In genomic region chr12:59142175-59142574, GRCh38 we compare ENCODE assay signal across 24 cellular contexts.
"Had no signal": no experiment of that assay in that cellular context is flagged by ENCODE, and none has a peak within 500 bp of the region (broad histone marks: within the 10 kb centered on the region; RNA-seq: fewer than 3 reads in every experiment).

No MANE protein-coding gene starts in this region.

- H3K27me3 ChIP-seq: ascending aorta, MG63 had no signal

- H3K36me3 Mint-ChIP-seq: activated CD8-positive, alpha-beta memory T cell treated with anti-CD3 and anti-CD28 coated beads, Interleukin-2, amount 10 ng/mL, durations not matched to agents 7 days and 5 days; activated naive CD4-positive, alpha-beta T cell treated with anti-CD3 and anti-CD28 coated beads, Interleukin-2, amount 50 U/mL, for 24 hours; WTC11 had no signal

- ATAC-seq: activated CD8-positive, alpha-beta memory T cell treated with anti-CD3 and anti-CD28 coated beads, Interleukin-2, amount 10 ng/mL, durations not matched to agents 7 days and 5 days; activated CD8-positive, alpha-beta T cell treated with anti-CD3 and anti-CD28 coated beads, Interleukin-2, amount 10 ng/mL, durations not matched to agents 7 days and 5 days; T-helper 17 cell; WTC11 had no signal

- H3K4me1 Mint-ChIP-seq: activated CD8-positive, alpha-beta memory T cell treated with anti-CD3 and anti-CD28 coated beads, Interleukin-2, amount 10 ng/mL, durations not matched to agents 7 days and 5 days; activated naive CD4-positive, alpha-beta T cell treated with anti-CD3 and anti-CD28 coated beads, Interleukin-2, amount 50 U/mL, for 24 hours; T-helper 17 cell; WTC11 had no signal

- H3K9me3 ChIP-seq: ascending aorta, MG63 had no signal

- H3K27ac ChIP-seq: ascending aorta had no signal

- DNase-seq: activated CD4-positive, alpha-beta T cell treated with anti-CD3 and anti-CD28 coated beads for 48 hours; activated CD4-positive, alpha-beta T cell treated with anti-CD3 and anti-CD28 coated beads, Interleukin-2, amount 50 U/mL, for 4 hours; activated CD4-positive, CD25-positive, alpha-beta regulatory T cell treated with anti-CD3 and anti-CD28 coated beads, Interleukin-2, amount 50 U/mL, for 72 hours; activated CD8-positive, alpha-beta memory T cell treated with anti-CD3 and anti-CD28 coated beads, Interleukin-2, amount 10 ng/mL, durations not matched to agents 7 days and 5 days; activated CD8-positive, alpha-beta T cell treated with anti-CD3 and anti-CD28 coated beads, Interleukin-2, amount 10 ng/mL, durations not matched to agents 7 days and 5 days; activated effector memory CD4-positive, alpha-beta T cell treated with Interleukin-2 at 50 U/mL for 16 hours; activated naive CD4-positive, alpha-beta T cell; activated T-cell treated with anti-CD3 and anti-CD28 coated beads, Interleukin-2, amount 50 U/mL, for 24 hours; amniotic stem cell; cerebellar nuclear complex; KG1; MG63; NCI-H1105 treated with DMSO at 0.1 percent for 48 hours; NCI-H1436 treated with DMSO at 0.1 percent for 48 hours; NCI-H187 treated with DMSO at 0.1 percent for 48 hours; NCI-H2081 treated with DMSO at 0.1 percent for 48 hours; NCI-H524; SIG-M5; T-helper 17 cell; T-helper 9 cell had no signal

- H3K9me3 Mint-ChIP-seq: activated naive CD4-positive, alpha-beta T cell treated with anti-CD3 and anti-CD28 coated beads, Interleukin-2, amount 50 U/mL, for 24 hours; activated T-cell treated with anti-CD3 and anti-CD28 coated beads, Interleukin-2, amount 50 U/mL, for 24 hours; activated T-helper 1 cell treated with anti-CD3 and anti-CD28 coated beads, Interleukin-12 subunit alpha, Interleukin-12 subunit beta, Interleukin-2, Interleukin-4 antibody, amounts not matched to agents 30 ng/mL and 10 ng/mL and 1 ng/mL, durations not matched to agents 14 hours and 24 hours and 36 hours; WTC11 had no signal

- H3K4me3 Mint-ChIP-seq: activated CD8-positive, alpha-beta memory T cell treated with anti-CD3 and anti-CD28 coated beads, Interleukin-2, amount 10 ng/mL, durations not matched to agents 7 days and 5 days; activated CD8-positive, alpha-beta T cell treated with anti-CD3 and anti-CD28 coated beads, Interleukin-2, amount 10 ng/mL, durations not matched to agents 7 days and 5 days; activated naive CD4-positive, alpha-beta T cell treated with anti-CD3 and anti-CD28 coated beads, Interleukin-2, amount 50 U/mL, for 24 hours; activated T-cell treated with anti-CD3 and anti-CD28 coated beads, Interleukin-2, amount 50 U/mL, for 24 hours; activated T-helper 1 cell treated with anti-CD3 and anti-CD28 coated beads, Interleukin-12 subunit alpha, Interleukin-12 subunit beta, Interleukin-2, Interleukin-4 antibody, amounts not matched to agents 30 ng/mL and 10 ng/mL and 1 ng/mL, durations not matched to agents 14 hours and 24 hours and 36 hours; T-helper 17 cell; WTC11 had no signal

- H3K4me3 ChIP-seq: ascending aorta, MG63 had no signal

- H3K36me3 ChIP-seq: ascending aorta, MG63 had no signal

- H3K27me3 Mint-ChIP-seq: activated CD8-positive, alpha-beta memory T cell treated with anti-CD3 and anti-CD28 coated beads, Interleukin-2, amount 10 ng/mL, durations not matched to agents 7 days and 5 days; activated T-cell treated with anti-CD3 and anti-CD28 coated beads, Interleukin-2, amount 50 U/mL, for 24 hours; T-helper 17 cell had no signal

- H3K27ac Mint-ChIP-seq: activated CD8-positive, alpha-beta memory T cell treated with anti-CD3 and anti-CD28 coated beads, Interleukin-2, amount 10 ng/mL, durations not matched to agents 7 days and 5 days; activated CD8-positive, alpha-beta T cell treated with anti-CD3 and anti-CD28 coated beads, Interleukin-2, amount 10 ng/mL, durations not matched to agents 7 days and 5 days; activated naive CD4-positive, alpha-beta T cell treated with anti-CD3 and anti-CD28 coated beads, Interleukin-2, amount 50 U/mL, for 24 hours; activated T-cell treated with anti-CD3 and anti-CD28 coated beads, Interleukin-2, amount 50 U/mL, for 24 hours; activated T-helper 1 cell treated with anti-CD3 and anti-CD28 coated beads, Interleukin-12 subunit alpha, Interleukin-12 subunit beta, Interleukin-2, Interleukin-4 antibody, amounts not matched to agents 30 ng/mL and 10 ng/mL and 1 ng/mL, durations not matched to agents 14 hours and 24 hours and 36 hours; T-helper 17 cell had no signal
